8 cellular contexts compared by ENCODE assay signal in genomic region chr1:226634156-226634588, GRCh38.
DNase-seq lines count a peak whose midpoint lies in the region; ATAC-seq and TF ChIP-seq lines count a peak whose summit lies in the region.

No MANE protein-coding gene starts in this region.

- H3K79me2 ChIP-seq in OCI-LY3 (ENCODE audit: low read length) (no peaks in the 10 kb centered on the region), neural progenitor cell (ENCODE audit: low read depth) (no peaks in the 10 kb centered on the region)

- no peak overlapping the region for H3K27ac ChIP-seq in OCI-LY3 (ENCODE audit: low read length)
- H3K27ac ChIP-seq in neural progenitor cell: no peak overlapping the region
- peak overlapping the region; percentile 82 for H3K27ac ChIP-seq in stomach smooth muscle (ENCODE audit: low read length)

- TF ChIP-seq CTCF in OCI-LY3 (IDR thresholded peaks at IDR 0.05; ENCODE audit: low read depth, low read length) (peak; percentile 99), neural progenitor cell (IDR thresholded peaks at IDR 0.05) (peak; percentile 99)

- no peak overlapping the region for H3K27ac Mint-ChIP-seq in neural progenitor cell

- H3K36me3 Mint-ChIP-seq in neural progenitor cell: peaks cover 5% of the 10 kb centered on the region

- peaks cover 3% of the 10 kb centered on the region for H3K27me3 Mint-ChIP-seq in neural progenitor cell (ENCODE audit: insufficient read depth, low read depth)

- H3K36me3 ChIP-seq in OCI-LY3 (replicated peaks; ENCODE audit: low read depth, low read length) (no peaks in the 10 kb centered on the region), neural progenitor cell (no peaks in the 10 kb centered on the region), stomach smooth muscle (ENCODE audit: control insufficient read depth in 2 of 2, insufficient read depth in 2 of 2, low read length in 2 of 2) (peaks cover 23% of the 10 kb centered on the region in 2 donors)

- H3K9ac ChIP-seq in OCI-LY3 (ENCODE audit: low read length): no peak overlapping the region
- H3K9ac ChIP-seq in neural progenitor cell: no peak overlapping the region
- H3K9ac ChIP-seq in stomach smooth muscle (ENCODE audit: low read length in 2 of 2): peak overlapping the region in 1 of 2 donors; percentile 46

- H3K4me1 Mint-ChIP-seq in neural progenitor cell: peaks cover 16% of the 10 kb centered on the region

- H3K4me2 ChIP-seq in OCI-LY3 (ENCODE audit: low read length): peak overlapping the region; percentile 28; the same call in 1 of the 2 replicates
- no peak overlapping the region for H3K4me2 ChIP-seq in neural progenitor cell

- peak; percentile 85 for ATAC-seq in HG03460 (IDR thresholded peaks at IDR 0.05; ENCODE audit: unreplicated experiment)

- H3K27me3 ChIP-seq in OCI-LY3 (ENCODE audit: low read depth, low read length): no peaks in the 10 kb centered on the region
- no peaks in the 10 kb centered on the region for H3K27me3 ChIP-seq in neural progenitor cell
- no peaks in the 10 kb centered on the region for H3K27me3 ChIP-seq in stomach smooth muscle (ENCODE audit: control insufficient read depth in 1 of 2, insufficient read depth in 2 of 2, low read length in 2 of 2)

- no peak overlapping the region for H3K4me3 Mint-ChIP-seq in neural progenitor cell

- H3K4me3 ChIP-seq in OCI-LY3 (ENCODE audit: low read length) (no peak overlapping the region), neural progenitor cell (no peak overlapping the region), stomach smooth muscle (ENCODE audit: low read length in 2 of 2) (no peak overlapping the region)

- H2AFZ ChIP-seq in OCI-LY3 (ENCODE audit: low read depth, low read length): no peak overlapping the region
- no peak overlapping the region for H2AFZ ChIP-seq in neural progenitor cell (replicated peaks)

- no peaks in the 10 kb centered on the region for H3K9me3 Mint-ChIP-seq in neural progenitor cell

- H3F3A ChIP-seq in neural progenitor cell (ENCODE audit: low read depth): no peaks in the 10 kb centered on the region

- peaks cover 23% of the 10 kb centered on the region for H3K4me1 ChIP-seq in OCI-LY3 (ENCODE audit: low read length)
- no peaks in the 10 kb centered on the region for H3K4me1 ChIP-seq in neural progenitor cell
- peaks cover 68% of the 10 kb centered on the region for H3K4me1 ChIP-seq in stomach smooth muscle (ENCODE audit: control insufficient read depth, insufficient read depth, low read length)

- H3K9me3 ChIP-seq in OCI-LY3 (ENCODE audit: insufficient read depth, low read length): no peaks in the 10 kb centered on the region
- no peaks in the 10 kb centered on the region for H3K9me3 ChIP-seq in neural progenitor cell (ENCODE audit: low read depth)
- no peaks in the 10 kb centered on the region for H3K9me3 ChIP-seq in stomach smooth muscle (ENCODE audit: control insufficient read depth in 2 of 2, low read length in 2 of 2)

- DNase-seq in CD1c-positive myeloid dendritic cell (ENCODE audit: extremely low spot score) (peak; percentile 75), GM19240 (ENCODE audit: insufficient read length, low spot score) (peak; percentile 61), fibroblast of gingiva (ENCODE audit: low read depth) (peak; percentile 51), neural progenitor cell (ENCODE audit: low spot score) (peak; percentile 87)
- DNase-seq in activated T-cell treated with anti-CD3 and anti-CD28 coated beads, Interleukin-2, amount 50 U/mL, for 48 hours: peak; percentile 86 to 89

- no peaks in the 10 kb centered on the region for H4K20me1 ChIP-seq in OCI-LY3 (ENCODE audit: insufficient read depth, low read length)
- H4K20me1 ChIP-seq in neural progenitor cell (ENCODE audit: low read depth): no peaks in the 10 kb centered on the region
